ENCODE assay signal across 9 cellular contexts in the genomic region with DNA sequence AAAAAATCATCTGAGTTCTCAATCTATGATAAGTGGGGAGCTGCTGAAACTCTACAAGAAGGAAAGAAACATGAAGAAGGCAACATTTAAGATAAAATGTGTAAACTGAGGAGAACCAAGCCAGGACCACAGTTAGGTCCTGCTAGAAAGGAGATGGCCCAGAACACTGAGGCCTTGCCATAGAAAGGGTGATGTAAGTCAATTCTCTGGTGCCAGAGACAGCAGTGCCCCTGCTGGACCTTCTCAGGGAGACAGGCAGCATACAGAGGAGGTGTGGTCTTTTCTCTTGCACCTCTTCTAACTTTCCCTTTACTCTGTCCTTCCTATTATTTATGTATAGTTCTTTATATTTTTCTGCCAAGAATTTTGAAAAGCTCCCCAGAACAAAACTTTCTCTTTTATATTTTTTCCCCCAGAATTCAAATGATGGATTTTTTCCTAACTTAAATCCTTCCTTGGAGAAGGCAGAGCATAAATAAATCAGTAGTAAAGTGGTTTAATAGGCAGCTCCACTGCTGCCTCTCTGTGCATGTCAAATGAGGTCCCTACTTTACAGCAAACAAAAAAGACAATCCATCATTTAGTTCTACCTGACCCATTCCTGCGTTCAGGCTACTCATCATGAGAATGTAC. TPM values are rescaled to one million over a fixed set of nuclear protein-coding genes. Genes with fewer than 3 reads are reported as not detected.
DNase-seq lines count a peak whose midpoint lies in the region; ATAC-seq, FAIRE-seq and TF ChIP-seq lines count a peak whose summit lies in the region.
"Had no signal": no experiment of that assay in that cellular context is flagged by ENCODE, and none has a peak within 500 bp of the region (broad histone marks: within the 10 kb centered on the region; RNA-seq: fewer than 3 reads in every experiment).

No MANE protein-coding gene starts in this region.

- H3K9me3 Mint-ChIP-seq in natural killer cell treated with Interleukin-12 subunit alpha and Interleukin-12 subunit beta and Interleukin-15 and Interleukin-18, amount 100 ng/mL, for 72 hours, result no peaks in the 10 kb centered on the region

- H3K27me3 ChIP-seq in RWPE2 (ENCODE audit: insufficient read depth, poor library complexity, severe bottlenecking), result no peaks in the 10 kb centered on the region

- H3K36me3 ChIP-seq in RWPE2 (ENCODE audit: low read depth), result peaks cover 64% of the 10 kb centered on the region

- no peak overlapping the region for H3K27ac ChIP-seq in RWPE2 (ENCODE audit: poor library complexity, severe bottlenecking)
- H3K27ac ChIP-seq: SK-N-MC had no signal

- H3K4me3 ChIP-seq in RWPE2 (ENCODE audit: severe bottlenecking) (no peak overlapping the region), epithelial cell of esophagus (ENCODE audit: low read length) (no peak overlapping the region)
- H3K4me3 ChIP-seq: SK-N-MC had no signal

- FAIRE-seq in H54 (lab: Jason Lieb, UNC), result peak; percentile 36

- H3K4me1 Mint-ChIP-seq in natural killer cell treated with Interleukin-12 subunit alpha and Interleukin-12 subunit beta and Interleukin-15 and Interleukin-18, amount 100 ng/mL, for 72 hours (ENCODE audit: low read depth in 2 of 2), result peaks cover 6 to 13% of the 10 kb centered on the region in 2 donors

- H3K27ac Mint-ChIP-seq in natural killer cell treated with Interleukin-12 subunit alpha and Interleukin-12 subunit beta and Interleukin-15 and Interleukin-18, amount 100 ng/mL, for 72 hours, result no peak overlapping the region

- H3K27me3 Mint-ChIP-seq in natural killer cell treated with Interleukin-12 subunit alpha and Interleukin-12 subunit beta and Interleukin-15 and Interleukin-18, amount 100 ng/mL, for 72 hours, result no peaks in the 10 kb centered on the region

- TF ChIP-seq POLR2A in H54 (IDR thresholded peaks at IDR 0.05; ENCODE audit: low read depth, low read length), result no peak

- TF ChIP-seq CTCF in RWPE2 (IDR thresholded peaks at IDR 0.05; ENCODE audit: poor library complexity, severe bottlenecking) (peak; percentile 55), epithelial cell of esophagus (IDR thresholded peaks at IDR 0.05; ENCODE audit: insufficient read depth, low read depth, low read length, missing control alignments) (peak; percentile 80)

- ATAC-seq in RWPE2 (ENCODE audit: low read depth) (peak; percentile 68), GM21423 (IDR thresholded peaks at IDR 0.05; ENCODE audit: unreplicated experiment) (no peak), GM21526 (IDR thresholded peaks at IDR 0.05; ENCODE audit: low FRiP score, unreplicated experiment) (no peak), GM21360 (IDR thresholded peaks at IDR 0.05; ENCODE audit: unreplicated experiment) (no peak)
- peak; percentile 49 to 68 for ATAC-seq in natural killer cell treated with Interleukin-12 subunit alpha and Interleukin-12 subunit beta and Interleukin-15 and Interleukin-18, amount 100 ng/mL, for 72 hours

- no peaks in the 10 kb centered on the region for H3K36me3 Mint-ChIP-seq in natural killer cell treated with Interleukin-12 subunit alpha and Interleukin-12 subunit beta and Interleukin-15 and Interleukin-18, amount 100 ng/mL, for 72 hours

- H3K4me3 Mint-ChIP-seq in natural killer cell treated with Interleukin-12 subunit alpha and Interleukin-12 subunit beta and Interleukin-15 and Interleukin-18, amount 100 ng/mL, for 72 hours, result no peak overlapping the region

- no peaks in the 10 kb centered on the region for H3K9me3 ChIP-seq in RWPE2 (ENCODE audit: severe bottlenecking)

- DNase-seq in COR-L47 (lab: John Stamatoyannopoulos, UW) (peak; percentile 12), H54 (ENCODE audit: insufficient read length, low spot score) (peak; percentile 60), RWPE2 (ENCODE audit: low spot score) (no peak), epithelial cell of esophagus (ENCODE audit: low read depth) (peak; percentile 70)
- no peak for DNase-seq in natural killer cell treated with Interleukin-12 subunit alpha and Interleukin-12 subunit beta and Interleukin-15 and Interleukin-18, amount 100 ng/mL, for 72 hours (ENCODE audit: low spot score)

- no peaks in the 10 kb centered on the region for H3K4me1 ChIP-seq in RWPE2 (ENCODE audit: insufficient read depth, poor library complexity, severe bottlenecking)

RNA-seq across cellular contexts. Expression of gene UQCC2, which starts 9.0 kb away (rescaled TPM):
- 10 to 100 TPM; 44.9 to 53.1 TPM for total RNA-seq in natural killer cell treated with Interleukin-12 subunit alpha and Interleukin-12 subunit beta and Interleukin-15 and Interleukin-18, amount 100 ng/mL, for 72 hours

RNA-seq across cellular contexts. Expression of gene IP6K3, which starts 44.2 kb away (rescaled TPM):
- total RNA-seq in natural killer cell treated with Interleukin-12 subunit alpha and Interleukin-12 subunit beta and Interleukin-15 and Interleukin-18, amount 100 ng/mL, for 72 hours, result not detected

Comparison
In these comparisons a context has a peak if more than half of its experiments do, and no peak if none do; other contexts are left out.
1. DNase-seq: peak in COR-L47 (single experiment), H54 (single experiment) and epithelial cell of esophagus (single experiment); none in RWPE2 (single experiment) and natural killer cell treated with Interleukin-12 subunit alpha and Interleukin-12 subunit beta and Interleukin-15 and Interleukin-18, amount 100 ng/mL, for 72 hours (single experiment).
2. ATAC-seq: peak in RWPE2 (single experiment) and natural killer cell treated with Interleukin-12 subunit alpha and Interleukin-12 subunit beta and Interleukin-15 and Interleukin-18, amount 100 ng/mL, for 72 hours (2 of 2); none in GM21423 (single experiment), GM21526 (single experiment) and GM21360 (single experiment).